In the genomic region with DNA sequence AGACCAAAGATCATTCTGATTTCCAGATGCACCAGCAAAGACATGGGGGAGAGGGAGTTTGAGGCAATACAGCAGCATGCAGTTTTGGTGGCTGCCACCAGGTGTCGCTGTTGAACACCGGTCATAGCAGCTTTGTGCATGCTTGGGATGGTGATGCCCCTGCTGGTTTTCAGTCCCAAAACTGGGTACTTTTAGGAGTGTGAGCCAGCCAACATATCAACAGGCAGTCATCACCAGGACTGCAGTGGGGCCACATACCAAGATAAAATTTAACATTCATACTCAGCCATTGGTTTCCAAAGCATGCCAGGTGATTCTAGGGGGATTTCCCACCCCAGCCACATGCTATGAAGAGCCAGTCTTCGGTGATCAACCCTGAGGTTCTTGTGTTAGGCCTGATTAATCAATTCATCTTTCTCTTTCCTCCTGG, we compare ENCODE assay signal across 8 cellular contexts.
DNase-seq lines count a peak whose midpoint lies in the region; TF ChIP-seq lines count a peak whose summit lies in the region.

No MANE protein-coding gene starts in this region.

- H3K27me3 Mint-ChIP-seq in activated naive CD4-positive, alpha-beta T cell treated with anti-CD3 and anti-CD28 coated beads, Interleukin-2, amount 10 ng/mL, durations not matched to agents 7 days and 5 days = no peaks in the 10 kb centered on the region
- no peaks in the 10 kb centered on the region for H3K27me3 Mint-ChIP-seq in mesothelial cell of epicardium (ENCODE audit: low read depth)
- peaks cover 3 to 4% of the 10 kb centered on the region in 2 donors for H3K27me3 Mint-ChIP-seq in CD8-positive, alpha-beta memory T cell

- peaks cover 28% of the 10 kb centered on the region for H3K9me3 Mint-ChIP-seq in activated naive CD4-positive, alpha-beta T cell treated with anti-CD3 and anti-CD28 coated beads, Interleukin-2, amount 10 ng/mL, durations not matched to agents 7 days and 5 days
- peaks cover 18% of the 10 kb centered on the region for H3K9me3 Mint-ChIP-seq in mesothelial cell of epicardium
- H3K9me3 Mint-ChIP-seq in CD8-positive, alpha-beta memory T cell = peaks cover 10 to 39% (median 34%) of the 10 kb centered on the region in 5 donors

- no peaks in the 10 kb centered on the region for H3K27me3 ChIP-seq in prostate gland (replicated peaks; ENCODE audit: insufficient read depth)
- H3K27me3 ChIP-seq in CD8-positive, alpha-beta memory T cell (ENCODE audit: insufficient read depth, low read length, poor library complexity, severe bottlenecking) = no peaks in the 10 kb centered on the region

- no peaks in the 10 kb centered on the region for H3K4me1 Mint-ChIP-seq in activated naive CD4-positive, alpha-beta T cell treated with anti-CD3 and anti-CD28 coated beads, Interleukin-2, amount 10 ng/mL, durations not matched to agents 7 days and 5 days
- no peaks in the 10 kb centered on the region for H3K4me1 Mint-ChIP-seq in mesothelial cell of epicardium
- peaks cover 0 to 2% (median 0%) of the 10 kb centered on the region in 3 donors for H3K4me1 Mint-ChIP-seq in CD8-positive, alpha-beta memory T cell

- no peaks in the 10 kb centered on the region for H3K9me3 ChIP-seq in prostate gland
- H3K9me3 ChIP-seq in CD8-positive, alpha-beta memory T cell (ENCODE audit: low read length) = peaks cover 22% of the 10 kb centered on the region

- no peak overlapping the region for H3K4me3 Mint-ChIP-seq in activated naive CD4-positive, alpha-beta T cell treated with anti-CD3 and anti-CD28 coated beads, Interleukin-2, amount 10 ng/mL, durations not matched to agents 7 days and 5 days
- no peak overlapping the region for H3K4me3 Mint-ChIP-seq in mesothelial cell of epicardium
- H3K4me3 Mint-ChIP-seq in CD8-positive, alpha-beta memory T cell = peak overlapping the region in 1 of 7 donors; percentile 56

- peak; percentile 41 for DNase-seq in COLO829 (ENCODE audit: low spot score)
- DNase-seq in KG1 (lab: John Stamatoyannopoulos, UW) = peak; percentile 17
- DNase-seq in activated naive CD4-positive, alpha-beta T cell treated with anti-CD3 and anti-CD28 coated beads, Interleukin-2, amount 10 ng/mL, durations not matched to agents 7 days and 5 days = peak; percentile 59
- no peak for DNase-seq in mesothelial cell of epicardium (ENCODE audit: low spot score in 2 of 2, unreplicated experiment in 2 of 2)
- no peak for DNase-seq in prostate gland (ENCODE audit: low spot score)
- DNase-seq in CD8-positive, alpha-beta memory T cell = no peak
- DNase-seq in epidermal melanocyte (ENCODE audit: insufficient read length, low spot score) = no peak
- no peak for DNase-seq in hypothalamus (lab: John Stamatoyannopoulos, UW)

- POLR2A ChIA-PET in CD8-positive, alpha-beta memory T cell (lab: Charles Lee) = no interaction called here

- WGBS in prostate gland = 52% methylated on average over 3 of the region's 3 CpGs

- no peak overlapping the region for H3K4me3 ChIP-seq in prostate gland
- no peak overlapping the region for H3K4me3 ChIP-seq in CD8-positive, alpha-beta memory T cell (ENCODE audit: low read length)

- no peaks in the 10 kb centered on the region for H3K36me3 ChIP-seq in prostate gland
- H3K36me3 ChIP-seq in CD8-positive, alpha-beta memory T cell (ENCODE audit: insufficient read depth, low read length) = no peaks in the 10 kb centered on the region

- H3K27ac ChIP-seq in prostate gland = no peak overlapping the region
- H3K27ac ChIP-seq in CD8-positive, alpha-beta memory T cell (ENCODE audit: low read depth, low read length) = no peak overlapping the region

- CTCF ChIA-PET in activated naive CD4-positive, alpha-beta T cell treated with anti-CD3 and anti-CD28 coated beads, Interleukin-2, amount 10 ng/mL, durations not matched to agents 7 days and 5 days (lab: Charles Lee) = no interaction called here
- CTCF ChIA-PET in CD8-positive, alpha-beta memory T cell (lab: Charles Lee) = no interaction called here

- no peak for TF ChIP-seq POLR2A in prostate gland (IDR thresholded peaks at IDR 0.05)

- peaks cover 5% of the 10 kb centered on the region for H3K36me3 Mint-ChIP-seq in activated naive CD4-positive, alpha-beta T cell treated with anti-CD3 and anti-CD28 coated beads, Interleukin-2, amount 10 ng/mL, durations not matched to agents 7 days and 5 days
- H3K36me3 Mint-ChIP-seq in mesothelial cell of epicardium = peaks cover 20% of the 10 kb centered on the region
- peaks cover 1 to 12% (median 5%) of the 10 kb centered on the region in 3 donors for H3K36me3 Mint-ChIP-seq in CD8-positive, alpha-beta memory T cell

- intact Hi-C loops in prostate gland (cut with DNase I) = loop anchor here (5.0 kb wide), 1 partner anchor 362 kb away; no protein-coding TSS in a partner anchor

- H3K27ac Mint-ChIP-seq in activated naive CD4-positive, alpha-beta T cell treated with anti-CD3 and anti-CD28 coated beads, Interleukin-2, amount 10 ng/mL, durations not matched to agents 7 days and 5 days = no peak overlapping the region
- H3K27ac Mint-ChIP-seq in mesothelial cell of epicardium = no peak overlapping the region
- H3K27ac Mint-ChIP-seq in CD8-positive, alpha-beta memory T cell = no peak overlapping the region

- TF ChIP-seq CTCF in mesothelial cell of epicardium (IDR thresholded peaks at IDR 0.05; ENCODE audit: unreplicated experiment) (peak; percentile 92), prostate gland (IDR thresholded peaks at IDR 0.05) (peak in 2 of 4 experiments; percentile 10 to 36)

- H3K4me1 ChIP-seq in prostate gland (replicated peaks) = no peaks in the 10 kb centered on the region
- H3K4me1 ChIP-seq in CD8-positive, alpha-beta memory T cell (ENCODE audit: insufficient read depth, low read length) = no peaks in the 10 kb centered on the region

Comparison
In these comparisons a context has a peak if more than half of its experiments do, and no peak if none do; other contexts are left out.
1. DNase-seq: peak in COLO829 (single experiment), KG1 (single experiment) and activated naive CD4-positive, alpha-beta T cell treated with anti-CD3 and anti-CD28 coated beads, Interleukin-2, amount 10 ng/mL, durations not matched to agents 7 days and 5 days (single experiment); none in mesothelial cell of epicardium (0 of 2), prostate gland (single experiment), CD8-positive, alpha-beta memory T cell (0 of 5), epidermal melanocyte (single experiment) and hypothalamus (0 of 51).